Comparison of ENCODE assay signal across 18 cellular contexts in the genomic region with DNA sequence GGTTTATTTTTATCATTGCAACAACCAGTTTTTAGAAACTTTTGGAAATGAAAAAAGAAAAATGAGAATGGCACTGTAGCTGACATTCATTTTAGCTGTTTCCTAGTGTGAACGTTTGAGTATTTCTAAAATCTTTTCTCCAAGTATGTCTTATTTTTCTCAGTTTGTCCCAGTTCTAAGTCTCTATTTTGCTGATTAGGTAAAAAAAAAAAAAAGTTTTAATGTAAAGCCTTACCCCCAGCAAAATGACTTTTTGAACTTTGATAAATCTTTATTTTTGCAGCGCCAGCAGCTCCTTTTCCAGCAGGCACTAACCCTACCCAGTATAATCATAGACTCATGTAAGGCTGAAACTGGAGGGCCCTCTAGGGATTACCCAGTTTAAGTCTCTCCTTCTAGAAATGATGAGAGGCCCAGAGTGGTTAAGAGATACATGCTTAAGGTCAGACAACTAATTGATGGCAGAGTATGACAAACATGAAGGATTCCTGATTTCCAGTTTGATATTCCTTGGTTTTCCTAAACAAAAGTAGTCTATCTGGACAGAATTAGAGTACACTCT.
DNase-seq lines count a peak whose midpoint lies in the region; ATAC-seq and TF ChIP-seq lines count a peak whose summit lies in the region.
"Had no signal": no experiment of that assay in that cellular context is flagged by ENCODE, and none has a peak within 500 bp of the region (broad histone marks: within the 10 kb centered on the region; RNA-seq: fewer than 3 reads in every experiment).

No MANE protein-coding gene starts in this region.

- H3K4me3 ChIP-seq in GM12865 (ENCODE audit: low read depth, low read length) (peak overlapping the region; percentile 17; the same call in 1 of the 2 replicates), left lung (no peak overlapping the region), body of pancreas (no peak overlapping the region), hepatocyte (no peak overlapping the region)
- H3K4me3 ChIP-seq: breast epithelium, prostate gland, transverse colon had no signal

- peak; percentile 59 for ATAC-seq in left lung
- ATAC-seq in body of pancreas = no peak
- ATAC-seq in HG03196 (IDR thresholded peaks at IDR 0.05; ENCODE audit: unreplicated experiment) = no peak
- ATAC-seq: activated CD8-positive, alpha-beta memory T cell treated with anti-CD3 and anti-CD28 coated beads, Interleukin-2, amount 10 ng/mL, durations not matched to agents 7 days and 5 days had no signal

- H2AFZ ChIP-seq in hepatocyte = no peak overlapping the region

- H3K4me2 ChIP-seq in hepatocyte = no peak overlapping the region

- H3K27ac ChIP-seq in left lung (no peak overlapping the region), body of pancreas (peak overlapping the region in 2 of 4 donors; percentile 5 to 35), hepatocyte (no peak overlapping the region)
- H3K27ac ChIP-seq: breast epithelium, prostate gland, transverse colon had no signal

- H3K4me1 Mint-ChIP-seq in activated T-helper 2 cell treated with anti-CD3 and anti-CD28 coated beads, Interferon-gamma antibody, Interleukin-2, Interleukin-4, amounts not matched to agents 10 μg/mL and 5 μg/mL and 100 μg/mL, durations not matched to agents 14 hours and 24 hours and 36 hours (ENCODE audit: low read depth) = no peaks in the 10 kb centered on the region
- H3K4me1 Mint-ChIP-seq: activated B cell treated with CpG ODN at 0.5 μM for 24 hours; activated naive CD4-positive, alpha-beta T cell treated with anti-CD3 and anti-CD28 coated beads, Interleukin-2, amount 10 ng/mL, durations not matched to agents 7 days and 5 days had no signal

- H3K79me2 ChIP-seq in hepatocyte = no peaks in the 10 kb centered on the region

- H3K36me3 ChIP-seq in left lung (no peaks in the 10 kb centered on the region), body of pancreas (replicated peaks in 1 of 2; ENCODE audit: insufficient read depth in 1 of 2, low read depth in 2 of 2) (no peaks in the 10 kb centered on the region), hepatocyte (replicated peaks; ENCODE audit: insufficient read depth, low read depth) (no peaks in the 10 kb centered on the region)
- H3K36me3 ChIP-seq: breast epithelium, prostate gland, transverse colon had no signal

- DNase-seq in GM12865 (ENCODE audit: low read depth) = peak; percentile 33
- peak; percentile 10 for DNase-seq in HCEC 1CT
- peak; percentile 9 for DNase-seq in RKO (ENCODE audit: low spot score)
- DNase-seq in left lung = no peak
- no peak for DNase-seq in body of pancreas
- no peak for DNase-seq in activated T-helper 2 cell treated with anti-CD3 and anti-CD28 coated beads, Interferon-gamma antibody, Interleukin-2, Interleukin-4, amounts not matched to agents 10 μg/mL and 5 μg/mL and 100 μg/mL, durations not matched to agents 14 hours and 24 hours and 36 hours (ENCODE audit: low spot score)
- DNase-seq in hepatocyte (ENCODE audit: low spot score) = no peak
- DNase-seq: activated B cell treated with CpG ODN at 0.5 μM for 24 hours; activated CD8-positive, alpha-beta memory T cell treated with anti-CD3 and anti-CD28 coated beads, Interleukin-2, amount 10 ng/mL, durations not matched to agents 7 days and 5 days; activated naive CD4-positive, alpha-beta T cell treated with anti-CD3 and anti-CD28 coated beads, Interleukin-2, amount 10 ng/mL, durations not matched to agents 7 days and 5 days; GOT3; islet precursor cell; NCI-H2107; stimulated activated CD4-positive, alpha-beta T cell treated with anti-CD3 and anti-CD28 coated beads, Interleukin-15, amount 100 ng/mL, for 24 hours; transverse colon had no signal

- H3K4me1 ChIP-seq in left lung (peaks cover 2 to 6% of the 10 kb centered on the region in 2 donors), body of pancreas (peaks cover 27% of the 10 kb centered on the region), hepatocyte (ENCODE audit: insufficient read depth) (no peaks in the 10 kb centered on the region)
- H3K4me1 ChIP-seq: breast epithelium, prostate gland, transverse colon had no signal

- H3K9me3 Mint-ChIP-seq in activated T-helper 2 cell treated with anti-CD3 and anti-CD28 coated beads, Interferon-gamma antibody, Interleukin-2, Interleukin-4, amounts not matched to agents 10 μg/mL and 5 μg/mL and 100 μg/mL, durations not matched to agents 14 hours and 24 hours and 36 hours = no peaks in the 10 kb centered on the region
- H3K9me3 Mint-ChIP-seq: activated B cell treated with CpG ODN at 0.5 μM for 24 hours; activated naive CD4-positive, alpha-beta T cell treated with anti-CD3 and anti-CD28 coated beads, Interleukin-2, amount 10 ng/mL, durations not matched to agents 7 days and 5 days had no signal

- H3K27me3 ChIP-seq in left lung (no peaks in the 10 kb centered on the region), body of pancreas (no peaks in the 10 kb centered on the region), hepatocyte (no peaks in the 10 kb centered on the region)
- H3K27me3 ChIP-seq: breast epithelium, transverse colon had no signal

- no peak for TF ChIP-seq POLR2A in body of pancreas (IDR thresholded peaks at IDR 0.05)

- H3K4me3 Mint-ChIP-seq in activated T-helper 2 cell treated with anti-CD3 and anti-CD28 coated beads, Interferon-gamma antibody, Interleukin-2, Interleukin-4, amounts not matched to agents 10 μg/mL and 5 μg/mL and 100 μg/mL, durations not matched to agents 14 hours and 24 hours and 36 hours (ENCODE audit: low read depth) = no peak overlapping the region
- H3K4me3 Mint-ChIP-seq: activated B cell treated with CpG ODN at 0.5 μM for 24 hours; activated CD8-positive, alpha-beta memory T cell treated with anti-CD3 and anti-CD28 coated beads, Interleukin-2, amount 10 ng/mL, durations not matched to agents 7 days and 5 days; activated naive CD4-positive, alpha-beta T cell treated with anti-CD3 and anti-CD28 coated beads, Interleukin-2, amount 10 ng/mL, durations not matched to agents 7 days and 5 days had no signal

- H3K9me2 ChIP-seq in hepatocyte (replicated peaks; ENCODE audit: insufficient read depth) = no peaks in the 10 kb centered on the region

- no peak overlapping the region for H3K27ac Mint-ChIP-seq in activated T-helper 2 cell treated with anti-CD3 and anti-CD28 coated beads, Interferon-gamma antibody, Interleukin-2, Interleukin-4, amounts not matched to agents 10 μg/mL and 5 μg/mL and 100 μg/mL, durations not matched to agents 14 hours and 24 hours and 36 hours
- H3K27ac Mint-ChIP-seq: activated B cell treated with CpG ODN at 0.5 μM for 24 hours; activated CD8-positive, alpha-beta memory T cell treated with anti-CD3 and anti-CD28 coated beads, Interleukin-2, amount 10 ng/mL, durations not matched to agents 7 days and 5 days; activated naive CD4-positive, alpha-beta T cell treated with anti-CD3 and anti-CD28 coated beads, Interleukin-2, amount 10 ng/mL, durations not matched to agents 7 days and 5 days had no signal

- H3K9me3 ChIP-seq in left lung = no peaks in the 10 kb centered on the region
- H3K9me3 ChIP-seq in body of pancreas = no peaks in the 10 kb centered on the region
- H3K9me3 ChIP-seq in hepatocyte (ENCODE audit: low read depth) = no peaks in the 10 kb centered on the region
- H3K9me3 ChIP-seq: breast epithelium, prostate gland, transverse colon had no signal

- intact Hi-C loops in left lung (cut with DNase I) = no loop called here
- intact Hi-C loops in body of pancreas (cut with DNase I) = no loop called here
- intact Hi-C loops in activated T-helper 2 cell treated with anti-CD3 and anti-CD28 coated beads, Interferon-gamma antibody, Interleukin-2, Interleukin-4, amounts not matched to agents 10 μg/mL and 5 μg/mL and 100 μg/mL, durations not matched to agents 14 hours and 24 hours and 36 hours (cut with micrococcal nuclease) = no loop called here

- no peaks in the 10 kb centered on the region for H4K20me1 ChIP-seq in hepatocyte (ENCODE audit: insufficient read depth, poor library complexity, severe bottlenecking)

- no peaks in the 10 kb centered on the region for H3K36me3 Mint-ChIP-seq in activated T-helper 2 cell treated with anti-CD3 and anti-CD28 coated beads, Interferon-gamma antibody, Interleukin-2, Interleukin-4, amounts not matched to agents 10 μg/mL and 5 μg/mL and 100 μg/mL, durations not matched to agents 14 hours and 24 hours and 36 hours (ENCODE audit: low read depth)
- H3K36me3 Mint-ChIP-seq: activated CD8-positive, alpha-beta memory T cell treated with anti-CD3 and anti-CD28 coated beads, Interleukin-2, amount 10 ng/mL, durations not matched to agents 7 days and 5 days; activated naive CD4-positive, alpha-beta T cell treated with anti-CD3 and anti-CD28 coated beads, Interleukin-2, amount 10 ng/mL, durations not matched to agents 7 days and 5 days had no signal

- H3K27me3 Mint-ChIP-seq in activated T-helper 2 cell treated with anti-CD3 and anti-CD28 coated beads, Interferon-gamma antibody, Interleukin-2, Interleukin-4, amounts not matched to agents 10 μg/mL and 5 μg/mL and 100 μg/mL, durations not matched to agents 14 hours and 24 hours and 36 hours (ENCODE audit: low read depth) = peaks cover 2% of the 10 kb centered on the region
- H3K27me3 Mint-ChIP-seq: activated B cell treated with CpG ODN at 0.5 μM for 24 hours; activated naive CD4-positive, alpha-beta T cell treated with anti-CD3 and anti-CD28 coated beads, Interleukin-2, amount 10 ng/mL, durations not matched to agents 7 days and 5 days had no signal

- no peak for TF ChIP-seq CTCF in GM12865 (IDR thresholded peaks at IDR 0.05; ENCODE audit: insufficient read depth, low read depth, low read length, missing control alignments)
- TF ChIP-seq CTCF in left lung (IDR thresholded peaks at IDR 0.05) = no peak
- no peak for TF ChIP-seq CTCF in body of pancreas (IDR thresholded peaks at IDR 0.05)
- no peak for TF ChIP-seq CTCF in hepatocyte (IDR thresholded peaks at IDR 0.05; ENCODE audit: poor library complexity)

- 56 to 63% methylated on average over 2 of the region's 2 CpGs for WGBS in body of pancreas, 2 donors
- 100% methylated on average over 2 of the region's 2 CpGs for whole genome bisulfite sequencing in hepatocyte (ENCODE audit: low lambda C conversion rate, missing lambda C conversion rate)

Comparison
In these comparisons a context has a peak if more than half of its experiments do, and no peak if none do; other contexts are left out.
1. DNase-seq: peak in GM12865 (single experiment), HCEC 1CT (single experiment) and RKO (single experiment); none in left lung (0 of 2), body of pancreas (0 of 4), activated T-helper 2 cell treated with anti-CD3 and anti-CD28 coated beads, Interferon-gamma antibody, Interleukin-2, Interleukin-4, amounts not matched to agents 10 μg/mL and 5 μg/mL and 100 μg/mL, durations not matched to agents 14 hours and 24 hours and 36 hours (single experiment) and hepatocyte (single experiment).